Comparison of ENCODE assay signal across 23 cellular contexts in the genomic region with DNA sequence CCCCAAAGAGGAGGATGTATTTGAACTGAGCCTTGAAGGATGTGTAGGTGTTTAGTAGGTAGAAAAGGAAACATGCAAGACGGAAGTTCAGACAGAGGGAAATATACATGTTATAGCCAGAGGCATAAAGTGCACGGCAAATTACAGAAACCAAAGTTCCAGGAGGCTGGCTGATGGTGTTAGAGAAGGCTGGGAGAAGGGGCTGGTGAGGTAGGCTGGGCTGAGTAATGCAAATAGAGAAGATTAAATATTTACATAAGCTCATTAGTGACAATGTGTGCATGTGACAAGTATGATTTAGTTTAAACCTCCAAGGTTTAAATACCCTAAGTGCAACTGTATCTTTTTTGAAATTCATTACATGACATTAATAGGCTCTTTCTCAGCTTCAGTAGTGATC.
DNase-seq lines count a peak whose midpoint lies in the region; ATAC-seq and TF ChIP-seq lines count a peak whose summit lies in the region.
"Had no signal": no experiment of that assay in that cellular context is flagged by ENCODE, and none has a peak within 500 bp of the region (broad histone marks: within the 10 kb centered on the region; RNA-seq: fewer than 3 reads in every experiment).

No MANE protein-coding gene starts in this region.

- no peak overlapping the region for H2BK5ac ChIP-seq in mesenchymal stem cell (ENCODE audit: low read depth, low read length, poor library complexity, severe bottlenecking)

- H3K4ac ChIP-seq in mesenchymal stem cell (ENCODE audit: low read depth in 1 of 2, low read length in 2 of 2): no peak overlapping the region

- H3K4me3 Mint-ChIP-seq in stimulated activated memory B cell treated with anti-CD40 and anti-IgM and Interleukin-4, amounts not matched to agents 10 μg/mL and 1 μg/mL and 100 μg/mL, for 72 hours: no peak overlapping the region
- H3K4me3 Mint-ChIP-seq: CD4-positive, alpha-beta memory T cell had no signal

- WGBS in hepatocyte (ENCODE audit: low lambda C conversion rate, missing lambda C conversion rate): 26% methylated on average over 2 of the region's 2 CpGs
- WGBS in mesenchymal stem cell: 78% methylated on average over 2 of the region's 2 CpGs

- no peak for ATAC-seq in stimulated activated memory B cell treated with anti-CD40 and anti-IgM and Interleukin-4, amounts not matched to agents 10 μg/mL and 1 μg/mL and 100 μg/mL, for 72 hours
- ATAC-seq: GM12878, Panc1, SK-N-SH treated with all-trans-retinoic acid at 6 μM for 48 hours had no signal

- POLR2A ChIA-PET in HEK293 (lab: Yijun Ruan, JAX): no interaction called here

- H3K79me2 ChIP-seq in hepatocyte: no peaks in the 10 kb centered on the region

- H3K14ac ChIP-seq in mesenchymal stem cell (ENCODE audit: low read length in 2 of 2): no peak overlapping the region

- H3K27me3 ChIP-seq in hepatocyte: no peaks in the 10 kb centered on the region
- no peaks in the 10 kb centered on the region for H3K27me3 ChIP-seq in brain microvascular endothelial cell (replicated peaks)
- no peaks in the 10 kb centered on the region for H3K27me3 ChIP-seq in mesenchymal stem cell (ENCODE audit: control insufficient read depth in 1 of 2, insufficient read depth in 1 of 2, low read length in 2 of 2)
- H3K27me3 ChIP-seq: BLaER1 treated with 17β-estradiol and CSF1 and Interleukin-3, amounts not matched to agents 10 nM and 100 nM had no signal

- H3K9me3 ChIP-seq in HEK293 (ENCODE audit: control insufficient read depth, insufficient read depth, low read depth, low read length) (no peaks in the 10 kb centered on the region), hepatocyte (ENCODE audit: low read depth) (no peaks in the 10 kb centered on the region), mesenchymal stem cell (ENCODE audit: control insufficient read depth, low read length) (no peaks in the 10 kb centered on the region)
- H3K9me3 ChIP-seq: BLaER1 treated with 17β-estradiol and CSF1 and Interleukin-3, amounts not matched to agents 10 nM and 100 nM; Caco-2 had no signal

- H3K27ac ChIP-seq in HEK293 (ENCODE audit: extremely low read depth, low read depth, low read length): no peak overlapping the region
- no peak overlapping the region for H3K27ac ChIP-seq in hepatocyte
- H3K27ac ChIP-seq in brain microvascular endothelial cell: no peak overlapping the region
- H3K27ac ChIP-seq in mesenchymal stem cell (ENCODE audit: low read length, poor library complexity, severe bottlenecking): no peak overlapping the region
- H3K27ac ChIP-seq: 22Rv1; BLaER1 treated with 17β-estradiol and CSF1 and Interleukin-3, amounts not matched to agents 10 nM and 100 nM had no signal

- no peaks in the 10 kb centered on the region for H3K79me1 ChIP-seq in mesenchymal stem cell (replicated peaks; ENCODE audit: low read length, poor library complexity, severe bottlenecking)

- H3K4me1 ChIP-seq in HEK293 (ENCODE audit: control insufficient read depth, insufficient read depth, low read length): no peaks in the 10 kb centered on the region
- no peaks in the 10 kb centered on the region for H3K4me1 ChIP-seq in hepatocyte (ENCODE audit: insufficient read depth)
- H3K4me1 ChIP-seq in mesenchymal stem cell (ENCODE audit: control insufficient read depth, insufficient read depth, low read depth, low read length): no peaks in the 10 kb centered on the region
- H3K4me1 ChIP-seq: Caco-2 had no signal

- H3K4me1 Mint-ChIP-seq in stimulated activated memory B cell treated with anti-CD40 and anti-IgM and Interleukin-4, amounts not matched to agents 10 μg/mL and 1 μg/mL and 100 μg/mL, for 72 hours: no peaks in the 10 kb centered on the region
- H3K4me1 Mint-ChIP-seq: CD4-positive, alpha-beta memory T cell had no signal

- H3K36me3 ChIP-seq in HEK293 (ENCODE audit: control insufficient read depth in 2 of 2, insufficient read depth in 1 of 2, low read length in 2 of 2): no peaks in the 10 kb centered on the region
- no peaks in the 10 kb centered on the region for H3K36me3 ChIP-seq in hepatocyte (replicated peaks; ENCODE audit: insufficient read depth, low read depth)
- no peaks in the 10 kb centered on the region for H3K36me3 ChIP-seq in brain microvascular endothelial cell (replicated peaks)
- H3K36me3 ChIP-seq in mesenchymal stem cell (ENCODE audit: control insufficient read depth in 1 of 2, insufficient read depth in 2 of 2, low read depth in 1 of 2, low read length in 2 of 2): no peaks in the 10 kb centered on the region
- H3K36me3 ChIP-seq: BLaER1 treated with 17β-estradiol and CSF1 and Interleukin-3, amounts not matched to agents 10 nM and 100 nM had no signal

- H3K23ac ChIP-seq in mesenchymal stem cell (ENCODE audit: low read length in 2 of 2): no peak overlapping the region

- TF ChIP-seq CTCF in HEK293 (tag by site-specific recombination; IDR thresholded peaks at IDR 0.05): no peak
- no peak for TF ChIP-seq CTCF in hepatocyte (IDR thresholded peaks at IDR 0.05; ENCODE audit: poor library complexity)
- TF ChIP-seq CTCF in brain microvascular endothelial cell (IDR thresholded peaks at IDR 0.05; ENCODE audit: low read depth, low read length, missing control alignments): no peak

- H3K36me3 Mint-ChIP-seq in stimulated activated memory B cell treated with anti-CD40 and anti-IgM and Interleukin-4, amounts not matched to agents 10 μg/mL and 1 μg/mL and 100 μg/mL, for 72 hours: no peaks in the 10 kb centered on the region
- H3K36me3 Mint-ChIP-seq: CD4-positive, alpha-beta memory T cell had no signal

- no peak overlapping the region for H3K18ac ChIP-seq in mesenchymal stem cell (ENCODE audit: low read depth in 1 of 2, low read length in 2 of 2)

- H4K8ac ChIP-seq in mesenchymal stem cell (ENCODE audit: low read length): no peak overlapping the region

- DNase-seq in NCI-H1105 treated with DMSO at 0.1 percent for 48 hours (lab: John Stamatoyannopoulos, UW) (peak; percentile 3), NCI-H1105 (lab: John Stamatoyannopoulos, UW) (no peak), NCI-H526 treated with DMSO at 0.1 percent for 48 hours (lab: John Stamatoyannopoulos, UW) (peak; percentile 6), hepatocyte (ENCODE audit: low spot score) (peak; percentile 34), brain microvascular endothelial cell (no peak), mesenchymal stem cell (no peak)
- DNase-seq: Caco-2; CD4-positive, alpha-beta memory T cell; DMS 273 treated with DMSO at 0.1 percent for 48 hours; DND-41; GOT3; Kasumi-1; NCI-H1092; NCI-H146; NCI-H2081 treated with DMSO at 0.1 percent for 48 hours; NCI-H446 had no signal

- no peak overlapping the region for H3K9ac ChIP-seq in mesenchymal stem cell (ENCODE audit: low read length)
- H3K9ac ChIP-seq: BLaER1 treated with 17β-estradiol and CSF1 and Interleukin-3, amounts not matched to agents 10 nM and 100 nM had no signal

- H2BK15ac ChIP-seq in mesenchymal stem cell (ENCODE audit: low read depth, poor library complexity, severe bottlenecking): no peak overlapping the region

- H2BK12ac ChIP-seq in mesenchymal stem cell (ENCODE audit: low read length in 2 of 2): no peak overlapping the region

- no peak overlapping the region for H2AK5ac ChIP-seq in mesenchymal stem cell (ENCODE audit: low read length, severe bottlenecking)

- H3K4me2 ChIP-seq in hepatocyte (no peak overlapping the region), mesenchymal stem cell (ENCODE audit: low read length, poor library complexity, severe bottlenecking) (no peak overlapping the region)
- H3K4me2 ChIP-seq: BLaER1 treated with 17β-estradiol and CSF1 and Interleukin-3, amounts not matched to agents 10 nM and 100 nM had no signal

- H3K27me3 Mint-ChIP-seq in stimulated activated memory B cell treated with anti-CD40 and anti-IgM and Interleukin-4, amounts not matched to agents 10 μg/mL and 1 μg/mL and 100 μg/mL, for 72 hours: no peaks in the 10 kb centered on the region
- H3K27me3 Mint-ChIP-seq: CD4-positive, alpha-beta memory T cell had no signal

- H2AFZ ChIP-seq in hepatocyte (no peak overlapping the region), mesenchymal stem cell (ENCODE audit: low read depth, low read length) (no peak overlapping the region)

- no peak overlapping the region for H2BK120ac ChIP-seq in mesenchymal stem cell (ENCODE audit: low read depth, low read length)

- H3K27ac Mint-ChIP-seq in stimulated activated memory B cell treated with anti-CD40 and anti-IgM and Interleukin-4, amounts not matched to agents 10 μg/mL and 1 μg/mL and 100 μg/mL, for 72 hours: no peak overlapping the region
- H3K27ac Mint-ChIP-seq: CD4-positive, alpha-beta memory T cell had no signal

- no peak overlapping the region for H4K91ac ChIP-seq in mesenchymal stem cell (ENCODE audit: low read length)

- CTCF ChIA-PET in HEK293 (lab: Yijun Ruan, JAX): interaction anchor here (1.6 kb wide), 1 partner anchor 267 kb away, joined by 3 read pairs; no protein-coding TSS in a partner anchor

- H3K9me2 ChIP-seq in hepatocyte (replicated peaks; ENCODE audit: insufficient read depth): no peaks in the 10 kb centered on the region

- in situ Hi-C loops in brain microvascular endothelial cell (cut with HindIII; ENCODE audit: low pct_ligation_motif_present, low sequenced_read_pairs): no loop called here

- no peaks in the 10 kb centered on the region for H4K20me1 ChIP-seq in hepatocyte (ENCODE audit: insufficient read depth, poor library complexity, severe bottlenecking)
- H4K20me1 ChIP-seq: BLaER1 treated with 17β-estradiol and CSF1 and Interleukin-3, amounts not matched to agents 10 nM and 100 nM had no signal

- H3K4me3 ChIP-seq in HEK293 (ENCODE audit: low read depth, low read length) (no peak overlapping the region), hepatocyte (no peak overlapping the region), brain microvascular endothelial cell (ENCODE audit: low read depth, low read length) (no peak overlapping the region), mesenchymal stem cell (ENCODE audit: insufficient read depth in 1 of 2, low read depth in 1 of 2, low read length in 2 of 2) (no peak overlapping the region)
- H3K4me3 ChIP-seq: BLaER1 treated with 17β-estradiol and CSF1 and Interleukin-3, amounts not matched to agents 10 nM and 100 nM; GM12878 had no signal

- H3K9me3 Mint-ChIP-seq in stimulated activated memory B cell treated with anti-CD40 and anti-IgM and Interleukin-4, amounts not matched to agents 10 μg/mL and 1 μg/mL and 100 μg/mL, for 72 hours: peaks cover 4% of the 10 kb centered on the region

TF ChIP-seq in HEK293, 187 proteins besides CTCF, POLR2A, EP300 and RAD21 (continues in another document):
- TF ChIP-seq ZSCAN16 (tag by site-specific recombination; IDR thresholded peaks at IDR 0.05): no peak

Comparison
In these comparisons a context has a peak if more than half of its experiments do, and no peak if none do; other contexts are left out.
1. DNase-seq: peak in NCI-H1105 treated with DMSO at 0.1 percent for 48 hours (single experiment), NCI-H526 treated with DMSO at 0.1 percent for 48 hours (single experiment) and hepatocyte (single experiment); none in NCI-H1105 (single experiment), brain microvascular endothelial cell (single experiment) and mesenchymal stem cell (single experiment).